In genomic region chr13:50149932-50150331, GRCh38 we compare ENCODE assay signal across 15 cellular contexts.
DNase-seq lines count a peak whose midpoint lies in the region; ATAC-seq and TF ChIP-seq lines count a peak whose summit lies in the region.
"Had no signal": no experiment of that assay in that cellular context is flagged by ENCODE, and none has a peak within 500 bp of the region (broad histone marks: within the 10 kb centered on the region; RNA-seq: fewer than 3 reads in every experiment).

No MANE protein-coding gene starts in this region.

- peaks cover 0 to 14% of the 10 kb centered on the region in 2 donors for H3K4me1 ChIP-seq in adrenal gland (replicated peaks in 1 of 2)

- H3K9me3 ChIP-seq in adrenal gland (replicated peaks in 1 of 3), result no peaks in the 10 kb centered on the region
- H3K9me3 ChIP-seq: esophagus muscularis mucosa had no signal

- no peaks in the 10 kb centered on the region for H3K9me3 Mint-ChIP-seq in activated naive CD4-positive, alpha-beta T cell treated with anti-CD3 and anti-CD28 coated beads for 36 hours
- H3K9me3 Mint-ChIP-seq: stimulated activated naive CD8-positive, alpha-beta T cell treated with anti-CD3 and anti-CD28 coated beads, Interleukin-15, amount 100 ng/mL, for 72 hours had no signal

- H3K4me3 Mint-ChIP-seq in activated naive CD4-positive, alpha-beta T cell treated with anti-CD3 and anti-CD28 coated beads for 36 hours, result no peak overlapping the region
- H3K4me3 Mint-ChIP-seq: CD4-positive, CD25-positive, alpha-beta regulatory T cell; stimulated activated naive CD8-positive, alpha-beta T cell treated with anti-CD3 and anti-CD28 coated beads, Interleukin-15, amount 100 ng/mL, for 72 hours had no signal

- CTCF ChIA-PET in activated naive CD4-positive, alpha-beta T cell treated with anti-CD3 and anti-CD28 coated beads for 36 hours (lab: Charles Lee), result interaction anchor here (1.0 to 1.2 kb wide), 2 partner anchors 9 to 10 kb away, joined by 3 read pairs; no protein-coding TSS in a partner anchor

- DNase-seq in G401 (ENCODE audit: low spot score), result peak; percentile 27
- peak; percentile 20 for DNase-seq in NCI-H2029 (lab: John Stamatoyannopoulos, UW)
- DNase-seq in adrenal gland, result peak; percentile 49 to 84 (median 73)
- peak; percentile 22 to 55 for DNase-seq in lung microvascular endothelial cell (ENCODE audit: low read depth in 2 of 2)
- no peak for DNase-seq in activated naive CD4-positive, alpha-beta T cell treated with anti-CD3 and anti-CD28 coated beads for 36 hours
- no peak for DNase-seq in H7
- DNase-seq: CD4-positive, CD25-positive, alpha-beta regulatory T cell; cortex of kidney; hippocampal formation; NCI-H1694 treated with DMSO at 0.1 percent for 48 hours; stimulated activated naive CD8-positive, alpha-beta T cell treated with anti-CD3 and anti-CD28 coated beads, Interleukin-15, amount 100 ng/mL, for 72 hours had no signal

- no peaks in the 10 kb centered on the region for H3K27me3 ChIP-seq in adrenal gland
- H3K27me3 ChIP-seq in H7 (ENCODE audit: control insufficient read depth, insufficient read depth, low read length), result no peaks in the 10 kb centered on the region
- H3K27me3 ChIP-seq: esophagus muscularis mucosa had no signal

- 84 to 100% (median 95%) methylated on average over 1 of the region's 1 CpG for WGBS in adrenal gland, 4 donors

- no peaks in the 10 kb centered on the region for H3K36me3 Mint-ChIP-seq in activated naive CD4-positive, alpha-beta T cell treated with anti-CD3 and anti-CD28 coated beads for 36 hours (ENCODE audit: low read depth)
- H3K36me3 Mint-ChIP-seq: CD4-positive, CD25-positive, alpha-beta regulatory T cell had no signal

- H3K36me3 ChIP-seq in adrenal gland (replicated peaks in 1 of 2) (no peaks in the 10 kb centered on the region), H7 (replicated peaks; ENCODE audit: control insufficient read depth, insufficient read depth, low read length) (no peaks in the 10 kb centered on the region)
- H3K36me3 ChIP-seq: esophagus muscularis mucosa had no signal

- peaks cover 14% of the 10 kb centered on the region for H3K4me1 Mint-ChIP-seq in activated naive CD4-positive, alpha-beta T cell treated with anti-CD3 and anti-CD28 coated beads for 36 hours (ENCODE audit: low read depth)

- H3K4me3 ChIP-seq in adrenal gland (no peak overlapping the region), H7 (ENCODE audit: insufficient read depth, low read depth, low read length) (no peak overlapping the region)
- H3K4me3 ChIP-seq: esophagus muscularis mucosa had no signal

- no peak overlapping the region for H3K27ac ChIP-seq in adrenal gland
- H3K27ac ChIP-seq: esophagus muscularis mucosa had no signal

- ATAC-seq in HG03520 (IDR thresholded peaks at IDR 0.05; ENCODE audit: unreplicated experiment), result no peak
- no peak for ATAC-seq in HG02852 (IDR thresholded peaks at IDR 0.05; ENCODE audit: unreplicated experiment)
- ATAC-seq: activated CD4-positive, CD25-positive, alpha-beta regulatory T cell treated with anti-CD3 and anti-CD28 coated beads, Interleukin-2, amount 50 U/mL, for 24 hours; stimulated activated naive CD8-positive, alpha-beta T cell treated with anti-CD3 and anti-CD28 coated beads, Interleukin-15, amount 100 ng/mL, for 72 hours had no signal

- no peak overlapping the region for H3K27ac Mint-ChIP-seq in activated naive CD4-positive, alpha-beta T cell treated with anti-CD3 and anti-CD28 coated beads for 36 hours
- H3K27ac Mint-ChIP-seq: CD4-positive, CD25-positive, alpha-beta regulatory T cell; stimulated activated naive CD8-positive, alpha-beta T cell treated with anti-CD3 and anti-CD28 coated beads, Interleukin-15, amount 100 ng/mL, for 72 hours had no signal

- peaks cover 6% of the 10 kb centered on the region for H3K27me3 Mint-ChIP-seq in activated naive CD4-positive, alpha-beta T cell treated with anti-CD3 and anti-CD28 coated beads for 36 hours (ENCODE audit: low read depth)

- intact Hi-C loops in adrenal gland (cut with DNase I), result no loop called here
- intact Hi-C loops in activated naive CD4-positive, alpha-beta T cell treated with anti-CD3 and anti-CD28 coated beads for 36 hours (cut with micrococcal nuclease), result no loop called here

- TF ChIP-seq POLR2A in adrenal gland (IDR thresholded peaks at IDR 0.05), result no peak

- in situ Hi-C loops in G401 (cut with HindIII; ENCODE audit: low sequenced_read_pairs), result no loop called here

- TF ChIP-seq CTCF in adrenal gland (IDR thresholded peaks at IDR 0.05), result no peak

Comparison
In these comparisons a context has a peak if more than half of its experiments do, and no peak if none do; other contexts are left out.
1. DNase-seq: peak in G401 (single experiment), NCI-H2029 (single experiment), adrenal gland (7 of 7) and lung microvascular endothelial cell (2 of 2); none in activated naive CD4-positive, alpha-beta T cell treated with anti-CD3 and anti-CD28 coated beads for 36 hours (single experiment) and H7 (single experiment).